ENCODE assay signal across 8 cellular contexts in genomic region chr5:50440651-50441478, GRCh38. TPM values are rescaled to one million over a fixed set of nuclear protein-coding genes. Genes with fewer than 3 reads are reported as not detected.
A peak's percentile ranks its signal among the peaks of the same experiment; 100 is the strongest.
DNase-seq lines count a peak whose midpoint lies in the region; ATAC-seq, FAIRE-seq and TF ChIP-seq lines count a peak whose summit lies in the region.

Gene EMB (minus strand): TSS chr5:50441288. CDS start chr5:50441151, 137 bp downstream.

- intact Hi-C loops in GM12878 (cut with micrococcal nuclease; ENCODE audit: unreplicated experiment), result loop anchor here (5.0 to 10.0 kb wide), 3 partner anchors 154 to 311 kb away; no protein-coding TSS in a partner anchor

- H3K4me2 ChIP-seq in GM12878 (ENCODE audit: control insufficient read depth, insufficient read depth) (peak within 1 kb of the TSS; percentile 77), keratinocyte (ENCODE audit: control insufficient read depth, extremely low read depth, insufficient read depth, low read depth, low read length) (peak within 1 kb of the TSS; percentile 79)

- TF ChIP-seq EP300 in GM12878 (IDR thresholded peaks at IDR 0.05; ENCODE audit: borderline replicate concordance in 1 of 2, control insufficient read depth in 1 of 2, low read depth in 2 of 2, low read length in 2 of 2), result no peak

- SMC1A ChIA-PET in GM12878 (lab: Charles Lee; ENCODE audit: uncharacterized antibody, unreplicated experiment), result interaction anchor here (1.0 to 1.3 kb wide), 3 partner anchors 15 to 73 kb away, joined by 3 to 5 read pairs (median 4); no protein-coding TSS in a partner anchor

- BruUV-seq in GM12878 (replicated peaks; lab: Mats Ljungman, UMichigan), result no TSS peak

- H3K9me3 ChIP-seq in GM12878 (replicated peaks; ENCODE audit: control insufficient read depth, insufficient read depth, low read length) (no peaks in the 10 kb centered on the region), keratinocyte (ENCODE audit: control insufficient read depth, low read depth, low read length) (no peaks in the 10 kb centered on the region)

- DNase-seq in GF-D8 (lab: John Stamatoyannopoulos, UW) (peak; percentile 35), LNCaP clone FGC (ENCODE audit: low read depth) (peak; percentile 66), T-helper 9 cell (peak; percentile 70), GM12878 (ENCODE audit: low read depth, low spot score) (no peak), keratinocyte (ENCODE audit: low read depth, low spot score) (no peak), NCI-H446 treated with DMSO at 0.1 percent for 48 hours (lab: John Stamatoyannopoulos, UW) (no peak)
- DNase-seq in stimulated activated CD4-positive, alpha-beta T cell treated with anti-CD3 and anti-CD28 coated beads, Interleukin-1b, Interleukin-23, amount 100 ng/mL, for 1 hour (ENCODE audit: low read depth in 2 of 2), result peak; percentile 45 to 54

- under 1% methylated on average over 47 of the region's 80 CpGs for WGBS in GM12878 (ENCODE audit: insufficient coverage, insufficient replicate concordance, low lambda C conversion rate, missing lambda C conversion rate)

- H3K9me1 ChIP-seq in keratinocyte (ENCODE audit: control insufficient read depth, extremely low read depth, insufficient read depth, low read length), result no peaks in the 10 kb centered on the region

- peak within 1 kb of the TSS; percentile 68 for H2AFZ ChIP-seq in GM12878 (ENCODE audit: control insufficient read depth, low read depth, low read length)
- peak within 1 kb of the TSS; percentile 90 for H2AFZ ChIP-seq in keratinocyte (ENCODE audit: control insufficient read depth, low read length)

- FAIRE-seq in GM12878 (lab: Jason Lieb, UNC) (no peak), keratinocyte (lab: Jason Lieb, UNC) (peak; percentile 34)

- H3K4me1 ChIP-seq in GM12878 (ENCODE audit: control insufficient read depth, insufficient read depth, low read length) (peaks cover 7% of the 10 kb centered on the region; the same call in 1 of the 2 replicates), keratinocyte (ENCODE audit: control insufficient read depth, extremely low read depth, insufficient read depth, low read length) (peaks cover 4% of the 10 kb centered on the region)

- H3K4me3 ChIP-seq in LNCaP clone FGC (ENCODE audit: low read depth, low read length) (peak within 1 kb of the TSS; percentile 72), GM12878 (peak within 1 kb of the TSS; percentile 67), keratinocyte (ENCODE audit: control insufficient read depth in 2 of 3, extremely low read depth in 1 of 3, insufficient read depth in 2 of 3, low read depth in 1 of 3, low read length in 3 of 3) (peak within 1 kb of the TSS; percentile 66 to 86 (median 84))

- peak; percentile 52 for TF ChIP-seq CTCF in LNCaP clone FGC (IDR thresholded peaks at IDR 0.05; ENCODE audit: control insufficient read depth, extremely low read depth, insufficient read depth)
- TF ChIP-seq CTCF in GM12878 (IDR thresholded peaks at IDR 0.05 in 2 of 3, conservative IDR thresholded peaks at IDR 0.05 in 1 of 3; ENCODE audit: control insufficient read depth in 2 of 3, extremely low read depth in 1 of 3, insufficient read depth in 1 of 3, low read depth in 3 of 3, low read length in 3 of 3), result peak; percentile 41 to 55 (median 48)
- TF ChIP-seq CTCF in keratinocyte (optimal IDR thresholded peaks at IDR 0.05 in 1 of 3, IDR thresholded peaks at IDR 0.05 in 1 of 3, conservative IDR thresholded peaks at IDR 0.05 in 1 of 3; ENCODE audit: extremely low read depth in 1 of 3, insufficient read depth in 2 of 3, low read length in 3 of 3), result peak; percentile 35 to 57 (median 53)

- RAD21 ChIA-PET in GM12878 (lab: Charles Lee; ENCODE audit: unreplicated experiment), result no interaction called here

- H4K20me1 ChIP-seq in GM12878 (ENCODE audit: control insufficient read depth, insufficient read depth) (no peaks in the 10 kb centered on the region), keratinocyte (ENCODE audit: control insufficient read depth, extremely low read depth, insufficient read depth, low read length) (no peaks in the 10 kb centered on the region)

- CTCF ChIA-PET in GM12878 (lab: Yijun Ruan, JAX), result interaction anchor here (0.6 to 2.3 kb wide), 6 partner anchors 10 to 311 kb away, joined by 3 to 8 read pairs (median 3); no protein-coding TSS in a partner anchor

- H3K27me3 ChIP-seq in GM12878 (replicated peaks in 1 of 2; ENCODE audit: control insufficient read depth in 2 of 2, insufficient read depth in 2 of 2, low read length in 1 of 2), result no peaks in the 10 kb centered on the region
- no peaks in the 10 kb centered on the region for H3K27me3 ChIP-seq in keratinocyte (ENCODE audit: control insufficient read depth, extremely low read depth, insufficient read depth, low read length)

- H3K9ac ChIP-seq in GM12878 (ENCODE audit: control insufficient read depth, insufficient read depth, low read length) (peak within 1 kb of the TSS; percentile 51; the same call in 1 of the 2 replicates), keratinocyte (ENCODE audit: control insufficient read depth, extremely low read depth, insufficient read depth, low read length) (peak within 1 kb of the TSS; percentile 67)

- peak; percentile 41 for TF ChIP-seq RAD21 in GM12878 (IDR thresholded peaks at IDR 0.05; ENCODE audit: insufficient read depth, low read depth, low read length)

- H3K36me3 ChIP-seq in GM12878 (ENCODE audit: control insufficient read depth in 2 of 2, insufficient read depth in 2 of 2, low read length in 1 of 2) (no peaks in the 10 kb centered on the region), keratinocyte (ENCODE audit: control insufficient read depth in 2 of 2, extremely low read depth in 1 of 2, insufficient read depth in 2 of 2, low read length in 2 of 2) (no peaks in the 10 kb centered on the region)

- POLR2A ChIA-PET in GM12878 (lab: Charles Lee), result no interaction called here

- dilution Hi-C loops in keratinocyte (cut with MboI; ENCODE audit: extremely low pct_ligation_motif_present, low sequenced_read_pairs), result no loop called here

- peak; percentile 74 for TF ChIP-seq POLR2A in GM12878 (IDR thresholded peaks at IDR 0.05; ENCODE audit: low read depth, low read length)

- peak; percentile 51 for ATAC-seq in GM21786 (IDR thresholded peaks at IDR 0.05; ENCODE audit: unreplicated experiment)
- ATAC-seq in GM12878, result peak; percentile 76

- in situ Hi-C loops in GM12878 (cut with MboI), result no loop called here

- H3K27ac ChIP-seq in GM12878 (ENCODE audit: control insufficient read depth, insufficient read depth) (peak within 1 kb of the TSS; percentile 14; the same call in 1 of the 2 replicates), keratinocyte (ENCODE audit: control insufficient read depth, insufficient read depth, low read length) (peak within 1 kb of the TSS; percentile 61)

- H3K79me2 ChIP-seq in GM12878 (ENCODE audit: control insufficient read depth, insufficient read depth, low read length) (no peaks in the 10 kb centered on the region), keratinocyte (ENCODE audit: control insufficient read depth, insufficient read depth, low read length) (peaks cover 20% of the 10 kb centered on the region)

TF ChIP-seq in GM12878, 131 proteins besides CTCF, POLR2A, EP300 and RAD21 (continues in another document):
- TF ChIP-seq MTA2 (IDR thresholded peaks at IDR 0.05; ENCODE audit: low read depth), result 0 out of 2 replicates have a peak, but pooled peaks have one; percentile 11
- TF ChIP-seq HCFC1 (IDR thresholded peaks at IDR 0.05; ENCODE audit: low read length), result no peak
- peak in 1 of 2 experiments; percentile 69; a peak in 1 of 3 replicates for TF ChIP-seq EGR1 (IDR thresholded peaks at IDR 0.05; ENCODE audit: borderline replicate concordance in 1 of 2, low read depth in 2 of 2, low read length in 2 of 2)
- 0 out of 2 replicates have a peak, but pooled peaks have one; percentile 40 for TF ChIP-seq GATAD2B (conservative IDR thresholded peaks at IDR 0.05; ENCODE audit: low read depth)
- peak; percentile 97 for TF ChIP-seq HDAC6 (IDR thresholded peaks at IDR 0.05; ENCODE audit: unreplicated experiment)
- TF ChIP-seq TAF1 (IDR thresholded peaks at IDR 0.05; ENCODE audit: borderline replicate concordance, low read depth, low read length), result peak; percentile 53; the same call in 1 of the 2 replicates
- peak in 1 of 2 experiments; percentile 60; a peak in 1 of 4 replicates for TF ChIP-seq ETV6 (conservative IDR thresholded peaks at IDR 0.05 in 1 of 2, IDR thresholded peaks at IDR 0.05 in 1 of 2; ENCODE audit: borderline replicate concordance in 1 of 2, low read depth in 1 of 2)
- TF ChIP-seq SIN3A (IDR thresholded peaks at IDR 0.05; ENCODE audit: low read depth, low read length), result peak; percentile 43; the same call in 1 of the 2 replicates
- no peak for TF ChIP-seq ATF7 (IDR thresholded peaks at IDR 0.05; ENCODE audit: low read depth)
- TF ChIP-seq CREM (IDR thresholded peaks at IDR 0.05; ENCODE audit: low read depth), result 0 out of 2 replicates have a peak, but pooled peaks have one; percentile 33
- peak; percentile 48 for TF ChIP-seq RUNX3 (IDR thresholded peaks at IDR 0.05; ENCODE audit: low read length)

RNA-seq across cellular contexts. Expression of gene EMB, which starts in this region (rescaled TPM):
- 29.5 and 29.8 TPM in 2 replicates for total RNA-seq in GM12878 (2013; cell fraction: nucleolus; rRNA removed)
- total RNA-seq in GM12878 (2014; rRNA removed) (38.6 and 48.0 TPM in 2 replicates), GM12878 (2014; rRNA removed; fragmentation: Illumina TruSeq; extraction: Trizol) (45.6 and 48.0 TPM in 2 replicates), GM12878 (2021) (48.2 and 48.9 TPM in 2 replicates)
- polyA plus RNA-seq in GM12878 (2011; ENCODE audit: low read depth), result 2.5 TPM
- polyA plus RNA-seq in GM12878 (2011; rRNA removed) (30.2 and 48.4 TPM in 2 replicates), GM12878 (2014; fragmentation: Illumina TruSeq; extraction: Trizol) (42.6 and 66.8 TPM in 2 replicates), GM12878 (2014; fragmentation: Nextera tagmentation; extraction: Ambion mirVana) (10 to 100 TPM in 1 of 2 experiments, 1 to 10 TPM in 1; 7.0 to 13.5 TPM), GM12878 (2014; rRNA removed) (23.5 and 24.8 TPM in 2 replicates), GM12878 (2016; fragmentation: Nextera tagmentation; extraction: Ambion mirVana) (10 to 100 TPM; 36.7 to 43.4 TPM), keratinocyte (41.6 to 68.8 TPM (median 45.6 TPM) in 3 replicates)
- polyA plus RNA-seq in GM12878 (2011; cell fraction: cytosol; rRNA removed), result 8.6 and 9.1 TPM in 2 replicates
- 20.3 and 22.0 TPM in 2 replicates for polyA plus RNA-seq in GM12878 (2011; cell fraction: nucleus; rRNA removed)
- 5.0 and 5.2 TPM in 2 replicates for polyA plus RNA-seq in GM12878 (2012)
- polyA minus RNA-seq in GM12878 (2011; rRNA and poly(A)+ RNA removed), result 16.8 and 22.7 TPM in 2 replicates
- 9.0 and 9.1 TPM in 2 replicates for polyA minus RNA-seq in GM12878 (2011; cell fraction: cytosol; rRNA and poly(A)+ RNA removed)
- 14.4 and 24.0 TPM in 2 replicates for polyA minus RNA-seq in GM12878 (2011; cell fraction: nucleus; rRNA and poly(A)+ RNA removed)
- polyA plus RNA-seq in keratinocyte (2011; ENCODE audit: low read depth), result 53.4 TPM
- 30.9 and 64.9 TPM in 2 replicates for polyA plus RNA-seq in keratinocyte (2011; cell fraction: cytosol; rRNA removed)
- 41.1 and 52.3 TPM in 2 replicates for polyA plus RNA-seq in keratinocyte (2011; cell fraction: nucleus; rRNA removed)
- 22.6 and 43.4 TPM in 2 replicates for polyA plus RNA-seq in keratinocyte (2012; ENCODE audit: low replicate concordance)
- 9.5 to 58.6 TPM (median 22.2 TPM) in 3 replicates for polyA minus RNA-seq in keratinocyte
- 50.6 TPM for polyA minus RNA-seq in keratinocyte (2011; cell fraction: cytosol; rRNA and poly(A)+ RNA removed)
- polyA minus RNA-seq in keratinocyte (2011; cell fraction: nucleus; rRNA and poly(A)+ RNA removed), result 29.0 and 46.0 TPM in 2 replicates

Comparison
In these comparisons a context has a peak if more than half of its experiments do, and no peak if none do; other contexts are left out.
1. DNase-seq: peak in GF-D8 (single experiment), LNCaP clone FGC (single experiment), T-helper 9 cell (single experiment) and stimulated activated CD4-positive, alpha-beta T cell treated with anti-CD3 and anti-CD28 coated beads, Interleukin-1b, Interleukin-23, amount 100 ng/mL, for 1 hour (2 of 2); none in GM12878 (single experiment), keratinocyte (single experiment) and NCI-H446 treated with DMSO at 0.1 percent for 48 hours (single experiment).
2. Peak in every context shown above with its lines, with median percentiles within 50 percentile points of each other: H3K4me3 ChIP-seq and CTCF ChIP-seq.